ENCODE assay signal across 25 cellular contexts in the genomic region with DNA sequence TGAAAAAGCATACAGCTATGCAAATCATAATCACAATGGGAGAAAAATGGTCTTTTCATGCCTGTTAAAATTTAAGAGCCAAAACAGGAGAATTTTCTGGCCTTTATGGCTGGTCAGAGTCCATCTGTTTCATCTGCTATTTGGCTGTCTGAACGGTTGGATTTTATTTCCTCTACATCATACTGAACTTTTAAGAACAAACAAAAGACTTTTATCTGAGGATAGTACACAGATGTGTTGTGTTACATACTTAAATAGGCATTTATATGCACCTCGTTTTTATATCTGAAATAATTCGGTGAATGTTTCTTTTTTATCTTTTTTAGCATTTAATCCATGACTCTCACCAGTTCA.
"Had no signal": no experiment of that assay in that cellular context is flagged by ENCODE, and none has a peak within 500 bp of the region (broad histone marks: within the 10 kb centered on the region; RNA-seq: fewer than 3 reads in every experiment).

No MANE protein-coding gene starts in this region.

- H3K9me3 ChIP-seq: Peyer's patch, SJSA1 had no signal

- DNase-seq: activated B cell treated with CpG ODN at 0.5 μM for 24 hours; activated CD4-positive, alpha-beta memory T cell treated with anti-CD3 and anti-CD28 coated beads for 36 hours; activated CD4-positive, alpha-beta T cell treated with anti-CD3 and anti-CD28 coated beads, Interleukin-2, amount 10 ng/mL, durations not matched to agents 7 days and 5 days; activated CD8-positive, alpha-beta memory T cell treated with anti-CD3 and anti-CD28 coated beads for 24 hours; activated gamma-delta T cell; activated naive CD4-positive, alpha-beta T cell treated with anti-CD3 and anti-CD28 coated beads for 36 hours; activated T-cell treated with anti-CD3 and anti-CD28 coated beads, Interleukin-2, amount 50 U/mL, for 48 hours; amygdala; NCI-H1048; NCI-H1930; NCI-H2171; NCI-H226; NCI-H526; NCI-H82; Peyer's patch; SHP77; T-helper 17 cell; T-helper 9 cell had no signal

- H3K27ac Mint-ChIP-seq: activated B cell treated with CpG ODN at 0.5 μM for 24 hours; activated CD4-positive, alpha-beta memory T cell treated with anti-CD3 and anti-CD28 coated beads for 36 hours; activated CD4-positive, alpha-beta T cell treated with anti-CD3 and anti-CD28 coated beads, Interleukin-2, amount 10 ng/mL, durations not matched to agents 7 days and 5 days; activated naive CD4-positive, alpha-beta T cell treated with anti-CD3 and anti-CD28 coated beads for 36 hours; activated naive CD8-positive, alpha-beta T cell; activated T-helper 17 cell treated with anti-CD3 and anti-CD28 coated beads, Interleukin-2, amount 50 U/mL, for 72 hours; brain; T-helper 17 cell had no signal

- FAIRE-seq: astrocyte, K562 had no signal

- H3K36me3 Mint-ChIP-seq: activated CD4-positive, alpha-beta memory T cell treated with anti-CD3 and anti-CD28 coated beads for 36 hours; activated naive CD8-positive, alpha-beta T cell; brain had no signal

- H3K4me1 ChIP-seq: SJSA1 had no signal

- H3K4me1 Mint-ChIP-seq: activated B cell treated with CpG ODN at 0.5 μM for 24 hours; activated CD4-positive, alpha-beta T cell treated with anti-CD3 and anti-CD28 coated beads, Interleukin-2, amount 10 ng/mL, durations not matched to agents 7 days and 5 days; activated T-helper 17 cell treated with anti-CD3 and anti-CD28 coated beads, Interleukin-2, amount 50 U/mL, for 72 hours; brain; T-helper 17 cell had no signal

- H3K27ac ChIP-seq: Peyer's patch, RWPE1, SJSA1 had no signal

- H3K27me3 ChIP-seq: Peyer's patch, SJSA1 had no signal

- H3K27me3 Mint-ChIP-seq: activated CD4-positive, alpha-beta memory T cell treated with anti-CD3 and anti-CD28 coated beads for 36 hours; activated naive CD8-positive, alpha-beta T cell; activated T-helper 17 cell treated with anti-CD3 and anti-CD28 coated beads, Interleukin-2, amount 50 U/mL, for 72 hours; brain had no signal

- ATAC-seq: activated T-helper 17 cell treated with anti-CD3 and anti-CD28 coated beads, Interleukin-2, amount 50 U/mL, for 72 hours; K562; T-helper 17 cell had no signal

- H3K9me3 Mint-ChIP-seq: activated CD4-positive, alpha-beta memory T cell treated with anti-CD3 and anti-CD28 coated beads for 36 hours; activated CD4-positive, alpha-beta T cell treated with anti-CD3 and anti-CD28 coated beads, Interleukin-2, amount 10 ng/mL, durations not matched to agents 7 days and 5 days; activated naive CD4-positive, alpha-beta T cell treated with anti-CD3 and anti-CD28 coated beads for 36 hours; activated T-helper 17 cell treated with anti-CD3 and anti-CD28 coated beads, Interleukin-2, amount 50 U/mL, for 72 hours had no signal

- H3K4me3 Mint-ChIP-seq: activated B cell treated with CpG ODN at 0.5 μM for 24 hours; activated CD4-positive, alpha-beta memory T cell treated with anti-CD3 and anti-CD28 coated beads for 36 hours; activated CD4-positive, alpha-beta T cell treated with anti-CD3 and anti-CD28 coated beads, Interleukin-2, amount 10 ng/mL, durations not matched to agents 7 days and 5 days; activated naive CD4-positive, alpha-beta T cell treated with anti-CD3 and anti-CD28 coated beads for 36 hours; activated naive CD8-positive, alpha-beta T cell; activated T-helper 17 cell treated with anti-CD3 and anti-CD28 coated beads, Interleukin-2, amount 50 U/mL, for 72 hours; brain; T-helper 17 cell had no signal

- H3K36me3 ChIP-seq: Peyer's patch, SJSA1 had no signal

- H3K4me3 ChIP-seq: K562, Peyer's patch, SJSA1 had no signal
